In genomic region chr22:41848468-41848867, GRCh38 we compare ENCODE assay signal across 10 cellular contexts. TPM values are rescaled to one million over a fixed set of nuclear protein-coding genes. Genes with fewer than 3 reads are reported as not detected.
DNase-seq lines count a peak whose midpoint lies in the region; ATAC-seq and TF ChIP-seq lines count a peak whose summit lies in the region.
"Had no signal": no experiment of that assay in that cellular context is flagged by ENCODE, and none has a peak within 500 bp of the region (broad histone marks: within the 10 kb centered on the region; RNA-seq: fewer than 3 reads in every experiment).

No MANE protein-coding gene starts in this region.

- peaks cover 60% of the 10 kb centered on the region for H3K4me1 ChIP-seq in left ventricle myocardium inferior
- H3K4me1 ChIP-seq in tibial artery = peaks cover 0 to 30% (median 10%) of the 10 kb centered on the region in 4 donors

- H3K9me3 Mint-ChIP-seq in glutamatergic neuron (ENCODE audit: unreplicated experiment) = no peaks in the 10 kb centered on the region
- H3K9me3 Mint-ChIP-seq: stimulated activated naive CD8-positive, alpha-beta T cell treated with anti-CD3 and anti-CD28 coated beads, Interleukin-15, Interleukin-2, amounts not matched to agents 100 ng/mL and 50 ng/mL, for 24 hours had no signal

- H3K9me3 ChIP-seq in T-helper 17 cell (ENCODE audit: control insufficient read depth, low read length, poor library complexity, severe bottlenecking) (no peaks in the 10 kb centered on the region), left ventricle myocardium inferior (replicated peaks) (no peaks in the 10 kb centered on the region), tibial artery (no peaks in the 10 kb centered on the region)

- peaks cover 6% of the 10 kb centered on the region for H3K36me3 ChIP-seq in left ventricle myocardium inferior
- H3K36me3 ChIP-seq in tibial artery = no peaks in the 10 kb centered on the region

- no peak overlapping the region for H3K27ac ChIP-seq in left ventricle myocardium inferior (replicated peaks)
- no peak overlapping the region for H3K27ac ChIP-seq in tibial artery

- intact Hi-C loops in left ventricle myocardium inferior (cut with micrococcal nuclease) (no loop called here), tibial artery (cut with DNase I; ENCODE audit: low total_unique reads) (no loop called here)

- H3K27me3 Mint-ChIP-seq in T-helper 17 cell = no peaks in the 10 kb centered on the region
- no peaks in the 10 kb centered on the region for H3K27me3 Mint-ChIP-seq in glutamatergic neuron (ENCODE audit: unreplicated experiment)
- H3K27me3 Mint-ChIP-seq: stimulated activated naive CD8-positive, alpha-beta T cell treated with anti-CD3 and anti-CD28 coated beads, Interleukin-15, Interleukin-2, amounts not matched to agents 100 ng/mL and 50 ng/mL, for 24 hours had no signal

- H3K4me3 Mint-ChIP-seq in T-helper 17 cell (peak overlapping the region; percentile 12), glutamatergic neuron (ENCODE audit: unreplicated experiment) (no peak overlapping the region)
- H3K4me3 Mint-ChIP-seq: stimulated activated naive CD8-positive, alpha-beta T cell treated with anti-CD3 and anti-CD28 coated beads, Interleukin-15, Interleukin-2, amounts not matched to agents 100 ng/mL and 50 ng/mL, for 24 hours had no signal

- H3K4me1 Mint-ChIP-seq in T-helper 17 cell (peaks cover 34% of the 10 kb centered on the region), glutamatergic neuron (ENCODE audit: low read depth, unreplicated experiment) (peaks cover 30% of the 10 kb centered on the region)

- no peak overlapping the region for H3K4me3 ChIP-seq in left ventricle myocardium inferior
- no peak overlapping the region for H3K4me3 ChIP-seq in tibial artery
- H3K4me3 ChIP-seq: smooth muscle cell had no signal

- no peaks in the 10 kb centered on the region for H3K27me3 ChIP-seq in left ventricle myocardium inferior (ENCODE audit: low read depth)
- H3K27me3 ChIP-seq in tibial artery = no peaks in the 10 kb centered on the region

- DNase-seq in HT-29 (ENCODE audit: low spot score) (peak; percentile 57), T-helper 17 cell (no peak), left ventricle myocardium inferior (peak; percentile 41), tibial artery (peak; percentile 59 to 72), COLO668 (lab: John Stamatoyannopoulos, UW; ENCODE audit: unreplicated experiment) (no peak), glutamatergic neuron (no peak)
- DNase-seq: NCI-H82 had no signal

- no peak for TF ChIP-seq CTCF in left ventricle myocardium inferior (IDR thresholded peaks at IDR 0.05; ENCODE audit: borderline replicate concordance)
- TF ChIP-seq CTCF in tibial artery (IDR thresholded peaks at IDR 0.05) = no peak
- no peak for TF ChIP-seq CTCF in glutamatergic neuron (IDR thresholded peaks at IDR 0.05; ENCODE audit: partially characterized antibody, unreplicated experiment)

- ATAC-seq in T-helper 17 cell (peak; percentile 48), GM18870 (IDR thresholded peaks at IDR 0.05; ENCODE audit: unreplicated experiment) (no peak)

- H3K27ac Mint-ChIP-seq in T-helper 17 cell (no peak overlapping the region), glutamatergic neuron (ENCODE audit: unreplicated experiment) (no peak overlapping the region)

- H3K36me3 Mint-ChIP-seq in T-helper 17 cell (ENCODE audit: low read depth) (peaks cover 6% of the 10 kb centered on the region), glutamatergic neuron (ENCODE audit: unreplicated experiment) (no peaks in the 10 kb centered on the region)

RNA-seq across cellular contexts. Expression of gene SREBF2, which starts 15.6 kb away (rescaled TPM):
- total RNA-seq in HT-29 (2014; rRNA removed; shearing (Covaris generic)) = 88.5 and 104 TPM in 2 replicates
- total RNA-seq in T-helper 17 cell (100 to 1,000 TPM; 102 to 106 TPM), left ventricle myocardium inferior (74.5 TPM), glutamatergic neuron (ENCODE audit: unreplicated experiment) (291 TPM)

RNA-seq across cellular contexts. Expression of gene CCDC134, which starts 48.0 kb away (rescaled TPM):
- 12.2 and 14.6 TPM in 2 replicates for total RNA-seq in HT-29 (2014; rRNA removed; shearing (Covaris generic))
- total RNA-seq in T-helper 17 cell (10 to 100 TPM; 13.7 to 14.2 TPM), left ventricle myocardium inferior (3.9 TPM), glutamatergic neuron (ENCODE audit: unreplicated experiment) (9.4 TPM)

Comparison
In these comparisons a context has a peak if more than half of its experiments do, and no peak if none do; other contexts are left out.
1. DNase-seq: peak in HT-29 (single experiment), left ventricle myocardium inferior (single experiment) and tibial artery (2 of 2); none in T-helper 17 cell (0 of 3), COLO668 (single experiment) and glutamatergic neuron (single experiment).